Comparison of ENCODE assay signal across 17 cellular contexts in the genomic region with DNA sequence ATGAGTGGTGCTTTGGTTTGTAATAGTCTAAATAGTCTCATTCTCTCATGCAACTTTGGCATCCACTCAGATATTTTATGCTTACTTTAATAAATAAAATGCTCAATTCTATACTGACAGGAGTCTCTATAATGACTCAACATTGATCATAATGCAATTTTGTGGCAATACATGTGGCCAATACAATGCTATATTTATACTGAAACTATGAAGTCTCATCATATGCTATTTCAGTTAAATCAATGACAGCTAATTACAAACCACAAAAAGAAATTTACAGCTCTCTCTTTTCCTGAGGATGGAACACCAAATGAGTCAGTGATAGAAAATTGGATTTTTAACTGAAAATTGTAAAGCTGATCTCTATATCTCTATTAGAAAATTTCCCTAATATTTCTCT.
DNase-seq lines count a peak whose midpoint lies in the region; ATAC-seq and TF ChIP-seq lines count a peak whose summit lies in the region.
"Had no signal": no experiment of that assay in that cellular context is flagged by ENCODE, and none has a peak within 500 bp of the region (broad histone marks: within the 10 kb centered on the region; RNA-seq: fewer than 3 reads in every experiment).

No MANE protein-coding gene starts in this region.

- no peaks in the 10 kb centered on the region for H3K9me3 ChIP-seq in OCI-LY7 (ENCODE audit: low read length)

- H3K4me3 Mint-ChIP-seq in stimulated activated effector memory CD8-positive, alpha-beta T cell treated with anti-CD3 and anti-CD28 coated beads, Interleukin-12 subunit alpha, Interleukin-12 subunit beta, amount 100 ng/mL, for 72 hours = no peak overlapping the region
- H3K4me3 Mint-ChIP-seq: CD8-positive, alpha-beta memory T cell; GM23338 had no signal

- H3K4me2 ChIP-seq in OCI-LY7 (ENCODE audit: low read length) = peak overlapping the region; percentile 53
- H3K4me2 ChIP-seq: GM23338 had no signal

- TF ChIP-seq CTCF in GM10266 (IDR thresholded peaks at IDR 0.05; ENCODE audit: control insufficient read depth, insufficient read depth, low read depth, missing control alignments) (no peak), OCI-LY7 (conservative IDR thresholded peaks at IDR 0.05; ENCODE audit: low read length) (no peak)

- POLR2A ChIA-PET in OCI-LY7 (lab: Charles Lee) = interaction anchor here (0.7 to 2.6 kb wide), 10 partner anchors 11 to 78 kb away, joined by 3 to 20 read pairs (median 6); a partner anchor contains a TSS

- no peaks in the 10 kb centered on the region for H3K36me3 Mint-ChIP-seq in stimulated activated effector memory CD8-positive, alpha-beta T cell treated with anti-CD3 and anti-CD28 coated beads, Interleukin-12 subunit alpha, Interleukin-12 subunit beta, amount 100 ng/mL, for 72 hours

- H3K27ac ChIP-seq in OCI-LY7 (ENCODE audit: low read depth, low read length, poor library complexity, severe bottlenecking) = peak overlapping the region; percentile 63

- peaks cover 26% of the 10 kb centered on the region for H3K4me1 ChIP-seq in OCI-LY7 (ENCODE audit: insufficient read depth, low read length, poor library complexity, severe bottlenecking)

- CTCF ChIA-PET in OCI-LY7 (lab: Charles Lee; ENCODE audit: unreplicated experiment) = no interaction called here

- no peaks in the 10 kb centered on the region for H3K9me2 ChIP-seq in OCI-LY7 (ENCODE audit: insufficient read depth, low read length)

- H3K4me1 Mint-ChIP-seq in stimulated activated effector memory CD8-positive, alpha-beta T cell treated with anti-CD3 and anti-CD28 coated beads, Interleukin-12 subunit alpha, Interleukin-12 subunit beta, amount 100 ng/mL, for 72 hours = no peaks in the 10 kb centered on the region
- H3K4me1 Mint-ChIP-seq: CD8-positive, alpha-beta memory T cell had no signal

- no peak overlapping the region for H3K27ac Mint-ChIP-seq in stimulated activated effector memory CD8-positive, alpha-beta T cell treated with anti-CD3 and anti-CD28 coated beads, Interleukin-12 subunit alpha, Interleukin-12 subunit beta, amount 100 ng/mL, for 72 hours

- H4K20me1 ChIP-seq in OCI-LY7 (ENCODE audit: insufficient read depth, low read length) = no peaks in the 10 kb centered on the region

- no TSS peak for BruUV-seq in OCI-LY7 (replicated peaks; lab: Mats Ljungman, UMichigan)

- H3K36me3 ChIP-seq in OCI-LY7 (ENCODE audit: insufficient read depth, low read length) = peaks cover 93% of the 10 kb centered on the region

- H3K9me3 Mint-ChIP-seq in stimulated activated effector memory CD8-positive, alpha-beta T cell treated with anti-CD3 and anti-CD28 coated beads, Interleukin-12 subunit alpha, Interleukin-12 subunit beta, amount 100 ng/mL, for 72 hours = no peaks in the 10 kb centered on the region
- H3K9me3 Mint-ChIP-seq: CD8-positive, alpha-beta memory T cell; GM23338 had no signal

- no peaks in the 10 kb centered on the region for H3K79me2 ChIP-seq in OCI-LY7 (ENCODE audit: insufficient read depth, low read depth, low read length)

- intact Hi-C loops in OCI-LY7 (cut with micrococcal nuclease; ENCODE audit: unreplicated experiment) = no loop called here

- DNase-seq in GM10266 (ENCODE audit: extremely low spot score) = peak; percentile 12
- no peak for DNase-seq in OCI-LY7 (ENCODE audit: low spot score)
- DNase-seq in stimulated activated effector memory CD8-positive, alpha-beta T cell treated with anti-CD3 and anti-CD28 coated beads, Interleukin-12 subunit alpha, Interleukin-12 subunit beta, amount 100 ng/mL, for 72 hours (ENCODE audit: low spot score in 2 of 2) = no peak
- no peak for DNase-seq in SW480 (ENCODE audit: low spot score)
- DNase-seq: CD8-positive, alpha-beta memory T cell; DND-41; MV-4-11; NCI-H1417 treated with DMSO at 0.1 percent for 48 hours; NCI-H2029; NCI-H774; SHP77; T-helper 2 cell had no signal

- ATAC-seq in GM21723 (IDR thresholded peaks at IDR 0.05; ENCODE audit: unreplicated experiment) = peak; percentile 47
- peak; percentile 61 for ATAC-seq in stimulated activated effector memory CD8-positive, alpha-beta T cell treated with anti-CD3 and anti-CD28 coated beads, Interleukin-12 subunit alpha, Interleukin-12 subunit beta, amount 100 ng/mL, for 72 hours
- no peak for ATAC-seq in GM18861 (IDR thresholded peaks at IDR 0.05; ENCODE audit: unreplicated experiment)
- ATAC-seq in GM21390 (IDR thresholded peaks at IDR 0.05; ENCODE audit: unreplicated experiment) = no peak
- ATAC-seq: Panc1 had no signal

- H2AFZ ChIP-seq in OCI-LY7 (ENCODE audit: low read length) = no peak overlapping the region
- H2AFZ ChIP-seq: GM23338 had no signal

- no peak overlapping the region for H3K4me3 ChIP-seq in OCI-LY7 (ENCODE audit: low read depth, low read length, poor library complexity, severe bottlenecking)
- H3K4me3 ChIP-seq: GM23338 had no signal

Comparison
In these comparisons a context has a peak if more than half of its experiments do, and no peak if none do; other contexts are left out.
1. ATAC-seq: peak in GM21723 (single experiment) and stimulated activated effector memory CD8-positive, alpha-beta T cell treated with anti-CD3 and anti-CD28 coated beads, Interleukin-12 subunit alpha, Interleukin-12 subunit beta, amount 100 ng/mL, for 72 hours (single experiment); none in GM18861 (single experiment) and GM21390 (single experiment).